In the genomic region with DNA sequence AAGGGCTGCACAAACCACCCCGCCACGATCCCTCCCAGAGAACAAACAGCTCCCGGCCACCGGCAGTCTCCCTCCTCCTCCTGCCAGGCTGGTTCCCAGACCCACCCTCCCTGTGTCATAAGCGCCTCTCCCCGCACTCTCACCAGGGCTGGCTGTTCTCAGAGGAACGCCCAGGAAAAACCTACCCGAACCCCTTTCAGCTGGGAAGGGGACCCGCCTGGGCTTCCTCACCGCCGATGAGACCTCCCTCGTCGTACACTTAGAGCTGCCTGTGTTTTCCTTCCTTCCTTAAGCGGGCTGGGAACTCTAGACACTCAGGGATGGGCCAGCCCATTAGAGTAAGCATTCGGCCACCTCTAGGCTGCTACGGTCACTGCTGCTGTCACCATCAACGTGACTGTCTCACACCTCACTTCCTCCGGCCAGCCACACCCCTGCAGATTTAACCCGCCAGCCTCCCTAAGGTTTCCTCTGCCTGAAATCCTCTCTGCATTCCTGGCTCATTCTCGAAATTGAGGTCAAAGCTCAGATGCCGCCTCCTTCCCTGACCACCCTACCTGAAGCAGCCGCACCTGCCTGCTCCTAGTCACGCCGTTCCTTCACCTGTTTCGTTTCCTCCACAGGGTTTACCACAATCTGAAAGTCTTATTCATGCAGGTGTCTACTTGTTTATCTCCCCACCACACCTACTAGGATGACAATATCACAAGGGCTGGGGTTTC, we compare ENCODE assay signal across 8 cellular contexts. TPM values are rescaled to one million over a fixed set of nuclear protein-coding genes. Genes with fewer than 3 reads are reported as not detected.
DNase-seq lines count a peak whose midpoint lies in the region; ATAC-seq and TF ChIP-seq lines count a peak whose summit lies in the region.

No MANE protein-coding gene starts in this region.

- no peaks in the 10 kb centered on the region for H3K9me3 Mint-ChIP-seq in neural crest cell

- H3K4me3 ChIP-seq in epithelial cell of esophagus (ENCODE audit: low read length) = peak overlapping the region; percentile 52

- H3K4me3 Mint-ChIP-seq in neural crest cell = peak overlapping the region; percentile 7

- ATAC-seq in HG02623 (IDR thresholded peaks at IDR 0.05; ENCODE audit: unreplicated experiment) (no peak), GM18519 (IDR thresholded peaks at IDR 0.05; ENCODE audit: low FRiP score, unreplicated experiment) (no peak)

- H3K4me1 Mint-ChIP-seq in neural crest cell = peaks cover 8% of the 10 kb centered on the region

- peak; percentile 16 for DNase-seq in NK-92 treated with Interleukin-12 subunit alpha and Interleukin-12 subunit beta, amount 100 ng/mL, for 24 hours (lab: John Stamatoyannopoulos, UW)
- DNase-seq in NK-92 (lab: John Stamatoyannopoulos, UW; ENCODE audit: unreplicated experiment) (no peak), NCI-H69 (lab: John Stamatoyannopoulos, UW) (peak; percentile 77), epithelial cell of esophagus (ENCODE audit: low read depth) (peak; percentile 93), neural crest cell (ENCODE audit: low read depth, low spot score) (no peak), HCEC 1CT (no peak)

- H3K36me3 Mint-ChIP-seq in neural crest cell (ENCODE audit: low read depth) = no peaks in the 10 kb centered on the region

- peaks cover 97% of the 10 kb centered on the region for H3K27me3 Mint-ChIP-seq in neural crest cell (ENCODE audit: low read depth)

- TF ChIP-seq CTCF in epithelial cell of esophagus (IDR thresholded peaks at IDR 0.05; ENCODE audit: insufficient read depth, low read depth, low read length, missing control alignments) = no peak
- no peak for TF ChIP-seq CTCF in neural crest cell (conservative IDR thresholded peaks at IDR 0.05)

- no peak overlapping the region for H3K27ac Mint-ChIP-seq in neural crest cell (ENCODE audit: unreplicated experiment)

RNA-seq across cellular contexts. Expression of a gene that starts 6.3 kb away (rescaled TPM):
- total RNA-seq in neural crest cell = 19.9 and 20.4 TPM in 2 replicates

RNA-seq across cellular contexts. Expression of a gene that starts 6.4 kb away (rescaled TPM):
- 22.4 TPM in 2 replicates for total RNA-seq in neural crest cell

RNA-seq across cellular contexts. Expression of a gene that starts 31.2 kb away (rescaled TPM):
- total RNA-seq in neural crest cell = 0.33 and 0.39 TPM in 2 replicates

RNA-seq across cellular contexts. Expression of a gene that starts 48.1 kb away (rescaled TPM):
- total RNA-seq in neural crest cell = 107 and 108 TPM in 2 replicates

Comparison
In these comparisons a context has a peak if more than half of its experiments do, and no peak if none do; other contexts are left out.
1. DNase-seq: peak in NK-92 treated with Interleukin-12 subunit alpha and Interleukin-12 subunit beta, amount 100 ng/mL, for 24 hours (single experiment), NCI-H69 (single experiment) and epithelial cell of esophagus (single experiment); none in NK-92 (single experiment), neural crest cell (single experiment) and HCEC 1CT (single experiment).